In the genomic region with DNA sequence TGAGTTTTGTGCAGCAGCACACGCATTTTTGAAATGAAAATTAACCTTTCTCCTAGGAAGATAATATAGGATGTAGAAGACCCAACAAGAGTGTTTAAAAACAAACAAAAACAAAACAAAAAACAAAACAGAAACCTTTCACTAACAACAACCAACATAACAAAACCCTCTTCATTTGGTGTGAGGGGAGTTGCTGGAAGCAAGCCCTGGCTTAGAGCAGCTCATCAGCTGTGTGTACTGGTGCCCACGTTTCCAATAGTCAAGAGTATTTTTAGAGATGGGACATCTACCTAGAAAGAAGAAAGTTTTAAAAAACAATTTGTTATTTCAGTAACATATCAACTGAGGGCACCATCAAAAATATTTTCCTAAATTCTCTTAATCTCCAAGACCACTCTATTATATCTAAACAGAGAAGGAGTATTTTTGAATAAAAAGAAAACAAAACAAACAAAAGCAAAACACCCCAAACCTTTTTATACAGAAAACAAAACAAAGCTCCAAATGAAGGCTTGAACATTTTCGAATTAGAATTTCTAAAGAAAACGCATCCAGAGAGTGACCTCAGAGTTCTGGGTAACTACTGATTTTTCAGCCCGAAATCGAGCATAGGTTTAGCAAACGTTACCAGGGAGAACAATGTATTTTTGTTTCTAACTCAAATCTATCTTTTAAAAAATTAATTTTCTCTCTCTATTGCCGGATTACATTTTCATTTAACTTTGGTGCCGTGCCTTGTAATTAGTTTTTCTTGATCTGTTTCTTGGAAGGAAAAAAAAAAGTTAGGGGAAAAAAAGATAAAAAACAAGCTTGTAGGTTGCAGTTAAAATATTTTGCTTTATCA, we compare ENCODE assay signal across 8 cellular contexts.
DNase-seq lines count a peak whose midpoint lies in the region; ATAC-seq, FAIRE-seq and TF ChIP-seq lines count a peak whose summit lies in the region.

No MANE protein-coding gene starts in this region.

- H3K27ac ChIP-seq in Karpas-422 (ENCODE audit: low read length) (no peak overlapping the region), trophoblast cell (ENCODE audit: low read depth, low read length) (no peak overlapping the region), heart right ventricle (no peak overlapping the region)

- H4K91ac ChIP-seq in trophoblast cell (ENCODE audit: low read depth, low read length) = peak overlapping the region; percentile 41

- no peak overlapping the region for H3K9ac ChIP-seq in Karpas-422 (ENCODE audit: low read length)
- no peak overlapping the region for H3K9ac ChIP-seq in trophoblast cell (ENCODE audit: low read length)

- H3K23ac ChIP-seq in trophoblast cell (ENCODE audit: low read length) = no peak overlapping the region

- H3K79me1 ChIP-seq in trophoblast cell (ENCODE audit: low read length) = peaks cover 4% of the 10 kb centered on the region

- H3K27me3 ChIP-seq in Karpas-422 (ENCODE audit: low read length) (no peaks in the 10 kb centered on the region; the same call in 1 of the 2 replicates), trophoblast cell (ENCODE audit: insufficient read depth, low read length) (no peaks in the 10 kb centered on the region), heart right ventricle (peaks cover 8 to 99% (median 99%) of the 10 kb centered on the region in 7 donors)

- H4K8ac ChIP-seq in trophoblast cell (ENCODE audit: low read depth, low read length) = peak overlapping the region; percentile 78

- FAIRE-seq in urothelium cell line (lab: Jason Lieb, UNC) = no peak

- H3K9me3 Mint-ChIP-seq in effector memory CD8-positive, alpha-beta T cell = no peaks in the 10 kb centered on the region

- peaks cover 7 to 10% of the 10 kb centered on the region in 2 donors for H3K4me1 Mint-ChIP-seq in effector memory CD8-positive, alpha-beta T cell (ENCODE audit: low read depth in 2 of 2)

- H3K27ac Mint-ChIP-seq in effector memory CD8-positive, alpha-beta T cell = peak overlapping the region in 1 of 2 donors; percentile 90

- peak overlapping the region; percentile 62 for H3K4me3 ChIP-seq in GM12875 (ENCODE audit: low read depth, low read length)
- peak overlapping the region; percentile 53; the same call in 1 of the 2 replicates for H3K4me3 ChIP-seq in Karpas-422 (ENCODE audit: low read length)
- H3K4me3 ChIP-seq in trophoblast cell (ENCODE audit: low read depth, low read length) = no peak overlapping the region
- peak overlapping the region in 1 of 10 donors; percentile 55 for H3K4me3 ChIP-seq in heart right ventricle

- no peak overlapping the region for H3K18ac ChIP-seq in trophoblast cell (ENCODE audit: low read length)

- no peak overlapping the region for H2BK120ac ChIP-seq in trophoblast cell (ENCODE audit: insufficient read depth, low read length, poor library complexity)

- DNase-seq in Karpas-422 (no peak), trophoblast cell (no peak), HPDE6-E6E7 (ENCODE audit: extremely low spot score) (no peak), heart right ventricle (no peak), AG20443 (ENCODE audit: low spot score) (no peak), urothelium cell line (ENCODE audit: low spot score) (no peak)
- DNase-seq in effector memory CD8-positive, alpha-beta T cell = no peak

- H3K4ac ChIP-seq in trophoblast cell (ENCODE audit: low read depth, low read length) = no peak overlapping the region

- no peak for TF ChIP-seq CTCF in GM12875 (IDR thresholded peaks at IDR 0.05; ENCODE audit: borderline replicate concordance, insufficient read depth, low read depth, low read length)
- TF ChIP-seq CTCF in heart right ventricle (IDR thresholded peaks at IDR 0.05) = no peak

- whole genome bisulfite sequencing in trophoblast cell (ENCODE audit: extremely low coverage, insufficient coverage, insufficient read length) = no CpG with 5 or more reads among the region's 9 CpGs
- 11 to 15% methylated on average over 9 of the region's 9 CpGs for WGBS in heart right ventricle, 2 donors

- no peak overlapping the region for H2BK5ac ChIP-seq in trophoblast cell (ENCODE audit: low read depth, low read length, poor library complexity)

- no peak overlapping the region for H4K12ac ChIP-seq in trophoblast cell (ENCODE audit: low read depth, low read length)

- no peaks in the 10 kb centered on the region for H3K79me2 ChIP-seq in Karpas-422 (ENCODE audit: low read length)
- H3K79me2 ChIP-seq in trophoblast cell (ENCODE audit: control insufficient read depth, insufficient read depth, low read length, poor library complexity) = peaks cover 3% of the 10 kb centered on the region

- H3K4me2 ChIP-seq in Karpas-422 (ENCODE audit: low read depth, low read length, poor library complexity, severe bottlenecking) (peak overlapping the region; percentile 76), trophoblast cell (ENCODE audit: low read length) (peak overlapping the region; percentile 95)

- no peaks in the 10 kb centered on the region for H3K9me2 ChIP-seq in Karpas-422 (replicated peaks; ENCODE audit: insufficient read depth, low read length)

- peaks cover 10% of the 10 kb centered on the region for H3K4me1 ChIP-seq in Karpas-422 (ENCODE audit: low read length)
- H3K4me1 ChIP-seq in trophoblast cell (ENCODE audit: control insufficient read depth in 1 of 2, insufficient read depth in 2 of 2, low read length in 2 of 2) = peaks cover 0 to 9% of the 10 kb centered on the region in 2 experiments
- peaks cover 4 to 28% (median 14%) of the 10 kb centered on the region in 9 donors for H3K4me1 ChIP-seq in heart right ventricle

- no peak overlapping the region for H2AFZ ChIP-seq in Karpas-422 (ENCODE audit: low read length)
- no peak overlapping the region for H2AFZ ChIP-seq in trophoblast cell (ENCODE audit: insufficient read depth, low read length, poor library complexity)

- no peak overlapping the region for H3K14ac ChIP-seq in trophoblast cell (ENCODE audit: low read length)

- H3K9me3 ChIP-seq in Karpas-422 (ENCODE audit: low read length) (no peaks in the 10 kb centered on the region), trophoblast cell (ENCODE audit: insufficient read depth, low read depth, low read length) (no peaks in the 10 kb centered on the region), heart right ventricle (no peaks in the 10 kb centered on the region)

- no peak overlapping the region for H2AK5ac ChIP-seq in trophoblast cell (ENCODE audit: low read length)

- intact Hi-C loops in heart right ventricle (cut with DNase I) = loop anchor here in 8 of 10 donors (1.0 to 10.0 kb wide), 4 partner anchors 178 to 634 kb away; no protein-coding TSS in a partner anchor

- peaks cover 3% of the 10 kb centered on the region for H3K36me3 Mint-ChIP-seq in effector memory CD8-positive, alpha-beta T cell (ENCODE audit: insufficient read depth)

- H2BK12ac ChIP-seq in trophoblast cell (ENCODE audit: low read length) = peak overlapping the region; percentile 71

- peaks cover 76 to 79% of the 10 kb centered on the region in 2 donors for H3K27me3 Mint-ChIP-seq in effector memory CD8-positive, alpha-beta T cell

- H3K36me3 ChIP-seq in Karpas-422 (ENCODE audit: insufficient read depth, low read length) = no peaks in the 10 kb centered on the region
- H3K36me3 ChIP-seq in trophoblast cell (ENCODE audit: control insufficient read depth in 1 of 2, insufficient read depth in 2 of 2, low read length in 2 of 2) = no peaks in the 10 kb centered on the region
- no peaks in the 10 kb centered on the region for H3K36me3 ChIP-seq in heart right ventricle

- H4K20me1 ChIP-seq in Karpas-422 (ENCODE audit: insufficient read depth, low read depth, low read length) = no peaks in the 10 kb centered on the region

- peak overlapping the region; percentile 86 to 90 for H3K4me3 Mint-ChIP-seq in effector memory CD8-positive, alpha-beta T cell

- no peak for ATAC-seq in effector memory CD8-positive, alpha-beta T cell (replicated peaks)
- ATAC-seq in heart right ventricle = no peak
